In the genomic region with DNA sequence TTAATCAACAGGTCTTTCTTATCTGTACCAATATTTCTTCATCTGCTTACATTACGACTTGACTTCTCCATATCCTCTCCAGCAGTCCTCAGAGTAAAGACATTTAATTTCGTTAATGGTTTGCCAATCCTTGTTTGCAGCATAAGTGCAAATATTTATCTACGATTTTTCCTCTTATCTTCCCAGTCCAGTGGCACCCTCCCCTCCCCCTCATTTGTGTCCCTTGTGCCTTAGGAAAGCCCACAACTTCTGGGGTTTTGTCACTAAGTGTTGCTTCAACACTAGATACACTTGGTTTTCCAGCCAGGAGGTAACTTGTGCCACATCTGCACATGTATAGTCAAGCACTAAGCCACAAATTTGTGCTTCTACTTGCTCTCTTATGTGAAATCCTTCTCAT, we compare ENCODE assay signal across 28 cellular contexts.
"Had no signal": no experiment of that assay in that cellular context is flagged by ENCODE, and none has a peak within 500 bp of the region (broad histone marks: within the 10 kb centered on the region; RNA-seq: fewer than 3 reads in every experiment).

No MANE protein-coding gene starts in this region.

- ATAC-seq: activated CD8-positive, alpha-beta T cell treated with anti-CD3 and anti-CD28 coated beads, Interleukin-2, amount 10 ng/mL, durations not matched to agents 7 days and 5 days; WTC11 had no signal

- H3K4me1 ChIP-seq: adrenal gland, Peyer's patch, SJCRH30 had no signal

- H3K9ac ChIP-seq: KMS-11, SK-N-SH had no signal

- H3K27ac ChIP-seq: adrenal gland, KMS-11, Peyer's patch, RWPE1, SJCRH30 had no signal

- H3K27me3 ChIP-seq: adrenal gland, Peyer's patch had no signal

- H3K4me3 ChIP-seq: adrenal gland, Peyer's patch, SJCRH30 had no signal

- DNase-seq: activated CD4-positive, alpha-beta T cell treated with anti-CD3 and anti-CD28 coated beads for 48 hours; activated CD4-positive, alpha-beta T cell treated with anti-CD3 and anti-CD28 coated beads, Interleukin-2, amount 50 U/mL, for 4 hours; activated CD4-positive, CD25-positive, alpha-beta regulatory T cell treated with anti-CD3 and anti-CD28 coated beads, Interleukin-2, amount 50 U/mL, for 72 hours; activated CD8-positive, alpha-beta memory T cell treated with anti-CD3 and anti-CD28 coated beads, Interleukin-2, amount 50 U/mL, for 48 hours; activated CD8-positive, alpha-beta T cell treated with anti-CD3 and anti-CD28 coated beads, Interleukin-2, amount 10 ng/mL, durations not matched to agents 7 days and 5 days; activated naive CD4-positive, alpha-beta T cell treated with anti-CD3 and anti-CD28 coated beads, Interleukin-2, amount 50 U/mL, for 16 hours; activated naive CD8-positive, alpha-beta T cell treated with anti-CD3 and anti-CD28 coated beads, Interleukin-2, amount 10 ng/mL, durations not matched to agents 7 days and 5 days; activated T-cell treated with anti-CD3 and anti-CD28 coated beads, Interleukin-2, amount 50 U/mL, for 1 hour; adrenal gland; anterior cingulate cortex; NCI-H1092; NCI-H1417; NCI-H1694; NCI-H2029; NCI-H2107; NCI-H2171 treated with DMSO at 0.1 percent for 48 hours; NCI-H226; NCI-H510A; NCI-H526 treated with DMSO at 0.1 percent for 48 hours; NCI-H82; Peyer's patch; Right ventricle myocardium superior; SJCRH30; SK-N-SH; T-helper 1 cell had no signal

- H3K9me3 ChIP-seq: adrenal gland, Peyer's patch, SJCRH30, SK-N-SH had no signal

- H3K36me3 ChIP-seq: adrenal gland, Peyer's patch, SJCRH30 had no signal
